In genomic region chr20:51491393-51491792, GRCh38 we compare ENCODE assay signal across 1 cellular context.
TF ChIP-seq lines count a peak whose summit lies in the region.

No MANE protein-coding gene starts in this region.

TF ChIP-seq in endothelial cell of umbilical vein, 7 proteins besides CTCF, POLR2A, EP300 and RAD21:
- no peak for TF ChIP-seq FOS (IDR thresholded peaks at IDR 0.05; ENCODE audit: borderline replicate concordance, insufficient read depth, low read length)
- no peak for TF ChIP-seq GATA2 (IDR thresholded peaks at IDR 0.05; ENCODE audit: insufficient read depth, insufficient read length, low read depth, low read length)
- TF ChIP-seq POLR2AphosphoS5 (IDR thresholded peaks at IDR 0.05; ENCODE audit: insufficient read depth, low read depth, low read length): no peak
- no peak for TF ChIP-seq EZH2 (IDR thresholded peaks at IDR 0.05; ENCODE audit: borderline replicate concordance, low read depth, low read length, severe bottlenecking)
- TF ChIP-seq MYC (IDR thresholded peaks at IDR 0.05; ENCODE audit: low read depth, low read length): no peak
- no peak for TF ChIP-seq JUN (IDR thresholded peaks at IDR 0.05; ENCODE audit: borderline replicate concordance, insufficient read depth, insufficient read length, low read depth)
- no peak for TF ChIP-seq MAX (IDR thresholded peaks at IDR 0.05; ENCODE audit: insufficient read depth, insufficient read length)
TF ChIP-seq in endothelial cell of umbilical vein: peak in this region for 0.
